1 cellular context compared by ENCODE assay signal in genomic region chr5:10319202-10319851, GRCh38.
TF ChIP-seq lines count a peak whose summit lies in the region.

No MANE protein-coding gene starts in this region.

TF ChIP-seq in H1, 55 proteins besides CTCF, POLR2A, EP300 and RAD21:
- no peak for TF ChIP-seq CBX5 (IDR thresholded peaks at IDR 0.05; ENCODE audit: low read depth, low read length)
- no peak for TF ChIP-seq SIX5 (IDR thresholded peaks at IDR 0.05; ENCODE audit: low read depth, low read length)
- no peak for TF ChIP-seq SAP30 (IDR thresholded peaks at IDR 0.05; ENCODE audit: insufficient read depth, insufficient replicate concordance, low read length)
- no peak for TF ChIP-seq SRF (IDR thresholded peaks at IDR 0.05; ENCODE audit: low read depth, low read length)
- TF ChIP-seq GABPA (IDR thresholded peaks at IDR 0.05; ENCODE audit: borderline replicate concordance, insufficient read depth, low read length) = no peak
- TF ChIP-seq FOSL1 (IDR thresholded peaks at IDR 0.05; ENCODE audit: insufficient read depth, low read depth, low read length) = no peak
